In genomic region chrX:526295-527224, GRCh38 we compare ENCODE assay signal across 1 cellular context.
TF ChIP-seq lines count a peak whose summit lies in the region.

No MANE protein-coding gene starts in this region.

TF ChIP-seq in GM23338, 12 proteins besides CTCF, POLR2A, EP300 and RAD21 (continued from another document):
- TF ChIP-seq ZNF462 (CRISPR knock-in tag; IDR thresholded peaks at IDR 0.05) (no peak), REST (IDR thresholded peaks at IDR 0.05; ENCODE audit: unreplicated experiment) (no peak), POLR2AphosphoS5 (IDR thresholded peaks at IDR 0.05; ENCODE audit: low read depth) (no peak), CREB1 (CRISPR knock-in tag; IDR thresholded peaks at IDR 0.05; ENCODE audit: low read depth) (no peak), ZNF331 (CRISPR knock-in tag; IDR thresholded peaks at IDR 0.05; ENCODE audit: low read depth) (no peak), ZNF114 (CRISPR knock-in tag; IDR thresholded peaks at IDR 0.05) (no peak), JUNB (IDR thresholded peaks at IDR 0.05; ENCODE audit: unreplicated experiment) (no peak), NANOG (IDR thresholded peaks at IDR 0.05; ENCODE audit: borderline replicate concordance) (no peak), ETS1 (IDR thresholded peaks at IDR 0.05) (no peak), EZH2 (IDR thresholded peaks at IDR 0.05; ENCODE audit: low read depth, unreplicated experiment) (no peak), EZH2phosphoT487 (IDR thresholded peaks at IDR 0.05; ENCODE audit: unreplicated experiment) (no peak)
